15 cellular contexts compared by ENCODE assay signal in the genomic region with DNA sequence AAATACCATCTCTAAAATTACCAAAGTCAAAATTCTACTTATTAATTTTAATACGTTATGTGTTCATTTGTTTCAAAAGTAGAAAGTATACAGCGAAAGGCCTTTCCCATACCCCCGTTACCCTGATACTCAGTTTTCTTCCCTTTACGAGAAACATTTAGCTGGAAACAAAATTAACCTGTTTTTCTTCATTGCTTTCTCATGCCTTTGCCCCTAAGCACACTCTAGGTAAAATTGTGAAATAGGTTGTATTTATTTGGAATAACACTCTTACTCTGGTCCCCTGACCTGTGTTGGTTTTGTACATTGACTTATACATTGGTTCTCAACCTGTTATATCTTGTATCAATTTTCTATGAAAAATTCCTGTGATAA.
"Had no signal": no experiment of that assay in that cellular context is flagged by ENCODE, and none has a peak within 500 bp of the region (broad histone marks: within the 10 kb centered on the region; RNA-seq: fewer than 3 reads in every experiment).

No MANE protein-coding gene starts in this region.

- H3K36me3 ChIP-seq: lower lobe of right lung, vagina had no signal

- H3K9me3 Mint-ChIP-seq: activated naive CD4-positive, alpha-beta T cell treated with anti-CD3 and anti-CD28 coated beads, Interleukin-2, amount 50 U/mL, for 72 hours; endodermal cell had no signal

- H3K27ac ChIP-seq: body of pancreas, lower lobe of right lung, tibial artery, vagina, WERI-Rb-1 had no signal

- H3K27ac Mint-ChIP-seq: endodermal cell had no signal

- H3K9me3 ChIP-seq: body of pancreas, lower lobe of right lung, tibial artery, vagina had no signal

- H3K27me3 ChIP-seq: body of pancreas, tibial artery, vagina had no signal

- DNase-seq: activated CD4-positive, alpha-beta T cell treated with anti-CD3 and anti-CD28 coated beads for 1 hour; activated CD8-positive, alpha-beta T cell treated with anti-CD3 and anti-CD28 coated beads for 36 hours; activated effector memory CD4-positive, alpha-beta T cell treated with Interleukin-2 at 50 U/mL for 16 hours; activated T-cell treated with anti-CD3 and anti-CD28 coated beads, Interleukin-2, amount 50 U/mL, for 48 hours; amygdala; body of pancreas; endodermal cell; hypothalamus; lower lobe of right lung; retina; substantia nigra; tibial artery; WERI-Rb-1 had no signal

- H3K27me3 Mint-ChIP-seq: activated CD8-positive, alpha-beta T cell treated with anti-CD3 and anti-CD28 coated beads for 36 hours had no signal

- H3K4me3 Mint-ChIP-seq: endodermal cell had no signal

- H3K4me1 ChIP-seq: tibial artery, vagina had no signal

- H3K4me3 ChIP-seq: body of pancreas, lower lobe of right lung, tibial artery, vagina had no signal

- ATAC-seq: body of pancreas, lower lobe of right lung had no signal

- H3K4me1 Mint-ChIP-seq: endodermal cell had no signal
